In genomic region chr14:102120888-102121287, GRCh38 we compare ENCODE assay signal across 33 cellular contexts.
"Had no signal": no experiment of that assay in that cellular context is flagged by ENCODE, and none has a peak within 500 bp of the region (broad histone marks: within the 10 kb centered on the region; RNA-seq: fewer than 3 reads in every experiment).

No MANE protein-coding gene starts in this region.

- H3K9me3 Mint-ChIP-seq: activated T-cell treated with anti-CD3 and anti-CD28 coated beads, Interleukin-2, amount 50 U/mL, for 4 hours; T-cell had no signal

- H3K4me1 Mint-ChIP-seq: activated CD4-positive, alpha-beta T cell treated with anti-CD3 and anti-CD28 coated beads for 36 hours; activated CD4-positive, alpha-beta T cell treated with anti-CD3 and anti-CD28 coated beads, Interleukin-2, amount 10 ng/mL, durations not matched to agents 7 days and 5 days; T-cell; T-helper 17 cell had no signal

- H3K27me3 Mint-ChIP-seq: activated CD4-positive, alpha-beta T cell treated with anti-CD3 and anti-CD28 coated beads for 36 hours; activated CD4-positive, alpha-beta T cell treated with anti-CD3 and anti-CD28 coated beads, Interleukin-2, amount 10 ng/mL, durations not matched to agents 7 days and 5 days; T-cell; T-helper 17 cell had no signal

- H3K27ac ChIP-seq: adrenal gland, body of pancreas, Peyer's patch had no signal

- H3K4me1 ChIP-seq: adrenal gland, Peyer's patch had no signal

- H3K27ac Mint-ChIP-seq: activated CD4-positive, alpha-beta T cell treated with anti-CD3 and anti-CD28 coated beads for 36 hours; activated CD4-positive, alpha-beta T cell treated with anti-CD3 and anti-CD28 coated beads, Interleukin-2, amount 10 ng/mL, durations not matched to agents 7 days and 5 days; activated CD8-positive, alpha-beta T cell treated with anti-CD3 and anti-CD28 coated beads, Interleukin-2, amount 10 ng/mL, durations not matched to agents 7 days and 5 days; activated naive CD4-positive, alpha-beta T cell treated with anti-CD3 and anti-CD28 coated beads for 36 hours; activated naive CD4-positive, alpha-beta T cell treated with anti-CD3 and anti-CD28 coated beads, Interleukin-2, amount 50 U/mL, for 72 hours; activated T-helper 1 cell treated with anti-CD3 and anti-CD28 coated beads, Interleukin-12 subunit alpha, Interleukin-12 subunit beta, Interleukin-2, Interleukin-4 antibody, amounts not matched to agents 30 ng/mL and 10 ng/mL and 1 ng/mL, durations not matched to agents 14 hours and 24 hours and 36 hours; T-cell; T-helper 17 cell had no signal

- DNase-seq: activated CD4-positive, alpha-beta T cell treated with anti-CD3 and anti-CD28 coated beads for 36 hours; activated CD4-positive, alpha-beta T cell treated with anti-CD3 and anti-CD28 coated beads, Interleukin-2, amount 10 ng/mL, durations not matched to agents 7 days and 5 days; activated CD4-positive, alpha-beta T cell treated with anti-CD3 and anti-CD28 coated beads, Interleukin-2, amount 50 U/mL, for 48 hours; activated CD8-positive, alpha-beta T cell treated with anti-CD3 and anti-CD28 coated beads, Interleukin-2, amount 10 ng/mL, durations not matched to agents 7 days and 5 days; activated gamma-delta T cell treated with Interleukin-2 at 50 U/mL for 16 hours; activated naive CD4-positive, alpha-beta T cell treated with anti-CD3 and anti-CD28 coated beads for 36 hours; activated T-cell treated with anti-CD3 and anti-CD28 coated beads for 4 hours; activated T-cell treated with anti-CD3 and anti-CD28 coated beads, Interleukin-2, amount 50 U/mL, for 4 hours; adrenal gland; body of pancreas; caudate nucleus; cerebellar nuclear complex; Kasumi-1; KG1; MM.1S; MV-4-11; NCI-H1092; NCI-H1436 treated with DMSO at 0.1 percent for 48 hours; NCI-H1694 treated with DMSO at 0.1 percent for 48 hours; NCI-H2029; NCI-H345; NCI-H524 treated with DMSO at 0.1 percent for 48 hours; NCI-H748 treated with DMSO at 0.1 percent for 48 hours; NK-92 treated with Interleukin-12 subunit alpha and Interleukin-12 subunit beta, amount 100 ng/mL, for 24 hours; PC-3; Peyer's patch; RPMI8226; SIG-M5; T-cell; T-helper 17 cell; T-helper 9 cell had no signal

- H3K9me3 ChIP-seq: adrenal gland, body of pancreas, Peyer's patch had no signal

- H3K36me3 ChIP-seq: adrenal gland, Peyer's patch had no signal

- H3K36me3 Mint-ChIP-seq: T-cell had no signal

- H3K4me3 Mint-ChIP-seq: activated CD4-positive, alpha-beta T cell treated with anti-CD3 and anti-CD28 coated beads for 36 hours; activated CD4-positive, alpha-beta T cell treated with anti-CD3 and anti-CD28 coated beads, Interleukin-2, amount 10 ng/mL, durations not matched to agents 7 days and 5 days; activated CD8-positive, alpha-beta T cell treated with anti-CD3 and anti-CD28 coated beads, Interleukin-2, amount 10 ng/mL, durations not matched to agents 7 days and 5 days; activated naive CD4-positive, alpha-beta T cell treated with anti-CD3 and anti-CD28 coated beads for 36 hours; activated T-cell treated with anti-CD3 and anti-CD28 coated beads, Interleukin-2, amount 50 U/mL, for 4 hours; activated T-helper 1 cell treated with anti-CD3 and anti-CD28 coated beads, Interleukin-12 subunit alpha, Interleukin-12 subunit beta, Interleukin-2, Interleukin-4 antibody, amounts not matched to agents 30 ng/mL and 10 ng/mL and 1 ng/mL, durations not matched to agents 14 hours and 24 hours and 36 hours; T-cell; T-helper 17 cell had no signal

- H3K4me3 ChIP-seq: adrenal gland, body of pancreas, Peyer's patch had no signal
